14 cellular contexts compared by ENCODE assay signal in genomic region chr12:96502949-96503532, GRCh38. TPM values are rescaled to one million over a fixed set of nuclear protein-coding genes. Genes with fewer than 3 reads are reported as not detected.
DNase-seq lines count a peak whose midpoint lies in the region; ATAC-seq and TF ChIP-seq lines count a peak whose summit lies in the region.
"Had no signal": no experiment of that assay in that cellular context is flagged by ENCODE, and none has a peak within 500 bp of the region (broad histone marks: within the 10 kb centered on the region; RNA-seq: fewer than 3 reads in every experiment).

No MANE protein-coding gene starts in this region.

- peaks cover 34% of the 10 kb centered on the region for H3K4me1 Mint-ChIP-seq in activated naive CD8-positive, alpha-beta T cell treated with anti-CD3 and anti-CD28 coated beads for 36 hours

- H3K79me2 ChIP-seq in SK-N-SH (ENCODE audit: insufficient read depth), result no peaks in the 10 kb centered on the region

- H3K27me3 Mint-ChIP-seq in activated naive CD8-positive, alpha-beta T cell treated with anti-CD3 and anti-CD28 coated beads for 36 hours, result no peaks in the 10 kb centered on the region

- H3K9me3 ChIP-seq in SK-N-SH (no peaks in the 10 kb centered on the region), HEK293 (ENCODE audit: control insufficient read depth, insufficient read depth, low read depth, low read length) (no peaks in the 10 kb centered on the region), neutrophil (no peaks in the 10 kb centered on the region)
- H3K9me3 ChIP-seq: thoracic aorta had no signal

- POLR2A ChIA-PET in SK-N-SH (lab: Yijun Ruan, JAX), result no interaction called here
- POLR2A ChIA-PET in HEK293 (lab: Yijun Ruan, JAX), result no interaction called here
- POLR2A ChIA-PET in HEK293T (lab: Yijun Ruan, JAX), result no interaction called here

- peaks cover 16% of the 10 kb centered on the region for H3F3A ChIP-seq in SK-N-SH (replicated peaks; ENCODE audit: insufficient read depth)

- no peak for TF ChIP-seq RAD21 in SK-N-SH (IDR thresholded peaks at IDR 0.05; ENCODE audit: low read length)

- no peak for TF ChIP-seq EP300 in SK-N-SH (IDR thresholded peaks at IDR 0.05; ENCODE audit: borderline replicate concordance in 1 of 2, low read depth in 1 of 2, low read length in 1 of 2)

- CTCF ChIA-PET in SK-N-SH (lab: Yijun Ruan, JAX), result no interaction called here
- CTCF ChIA-PET in HEK293 (lab: Yijun Ruan, JAX), result interaction anchor here (0.6 to 1.4 kb wide), 5 partner anchors 10 to 40 kb away, joined by 3 to 5 read pairs (median 5); partner anchors contain the start of gene CFAP54
- CTCF ChIA-PET in HEK293T (lab: Yijun Ruan, JAX), result interaction anchor here (0.9 kb wide), 1 partner anchor 496 kb away, joined by 3 read pairs; no protein-coding TSS in a partner anchor

- no peak for DNase-seq in SK-N-SH
- no peak for DNase-seq in activated naive CD8-positive, alpha-beta T cell treated with anti-CD3 and anti-CD28 coated beads for 36 hours
- DNase-seq in caudate nucleus (lab: John Stamatoyannopoulos, UW), result no peak
- DNase-seq in NCI-H128 (lab: John Stamatoyannopoulos, UW; ENCODE audit: unreplicated experiment), result no peak
- DNase-seq in HEK293T (ENCODE audit: extremely low spot score), result no peak
- DNase-seq: activated CD4-positive, CD25-positive, alpha-beta regulatory T cell treated with anti-CD3 and anti-CD28 coated beads, Interleukin-2, amount 50 U/mL, for 72 hours; cerebellar nuclear complex; Karpas-422 had no signal

- no peaks in the 10 kb centered on the region for H3K9me3 Mint-ChIP-seq in activated naive CD8-positive, alpha-beta T cell treated with anti-CD3 and anti-CD28 coated beads for 36 hours

- peak overlapping the region; percentile 14; the same call in 1 of the 2 replicates for H2AFZ ChIP-seq in SK-N-SH (ENCODE audit: low read depth)

- no peak overlapping the region for H3K9ac ChIP-seq in SK-N-SH

- no peaks in the 10 kb centered on the region for H3K36me3 Mint-ChIP-seq in activated naive CD8-positive, alpha-beta T cell treated with anti-CD3 and anti-CD28 coated beads for 36 hours

- H3K4me1 ChIP-seq in SK-N-SH (ENCODE audit: control insufficient read depth in 1 of 2, insufficient read depth in 2 of 2, low read depth in 1 of 2, low read length in 1 of 2) (peaks cover 6 to 9% of the 10 kb centered on the region in 2 experiments; a peak in 2 of 4 replicates), HEK293 (ENCODE audit: control insufficient read depth, insufficient read depth, low read length) (no peaks in the 10 kb centered on the region), neutrophil (ENCODE audit: control insufficient read depth in 1 of 2, insufficient read depth in 1 of 2, low read depth in 1 of 2, low read length in 1 of 2) (peaks cover 33 to 50% of the 10 kb centered on the region in 2 experiments)

- H4K20me1 ChIP-seq in SK-N-SH (ENCODE audit: insufficient read depth), result no peaks in the 10 kb centered on the region

- H3K27ac Mint-ChIP-seq in activated naive CD8-positive, alpha-beta T cell treated with anti-CD3 and anti-CD28 coated beads for 36 hours, result peak overlapping the region; percentile 86

- H3K36me3 ChIP-seq in SK-N-SH (replicated peaks in 1 of 2; ENCODE audit: control insufficient read depth in 1 of 2, insufficient read depth in 2 of 2, low read length in 1 of 2), result no peaks in the 10 kb centered on the region
- no peaks in the 10 kb centered on the region; a peak in 1 of 3 replicates for H3K36me3 ChIP-seq in HEK293 (ENCODE audit: control insufficient read depth in 2 of 2, insufficient read depth in 1 of 2, low read length in 2 of 2)
- no peaks in the 10 kb centered on the region for H3K36me3 ChIP-seq in neutrophil
- H3K36me3 ChIP-seq: thoracic aorta had no signal

- H3K27ac ChIP-seq in SK-N-SH (ENCODE audit: low read depth in 2 of 2, low read length in 1 of 2) (no peak overlapping the region), HEK293 (ENCODE audit: extremely low read depth, low read depth, low read length) (no peak overlapping the region), neutrophil (peak overlapping the region; percentile 97), caudate nucleus (ENCODE audit: low read depth, low read length) (no peak overlapping the region)
- H3K27ac ChIP-seq: 22Rv1 had no signal

- no peak for ATAC-seq in SK-N-SH treated with all-trans-retinoic acid at 6 μM for 48 hours

- H3K9me2 ChIP-seq in SK-N-SH, result no peaks in the 10 kb centered on the region

- 92% methylated on average over 6 of the region's 6 CpGs for WGBS in SK-N-SH (ENCODE audit: low lambda C conversion rate)

- H3K4me3 Mint-ChIP-seq in activated naive CD8-positive, alpha-beta T cell treated with anti-CD3 and anti-CD28 coated beads for 36 hours, result peak overlapping the region; percentile 4

- no peak overlapping the region for H3K4me2 ChIP-seq in SK-N-SH
- H3K4me2 ChIP-seq: smooth muscle cell had no signal

- TF ChIP-seq CTCF in SK-N-SH (IDR thresholded peaks at IDR 0.05) (no peak), HEK293 (tag by site-specific recombination; IDR thresholded peaks at IDR 0.05) (no peak), neutrophil (IDR thresholded peaks at IDR 0.05) (no peak)

- H3K27me3 ChIP-seq in SK-N-SH (ENCODE audit: insufficient read depth) (no peaks in the 10 kb centered on the region), neutrophil (no peaks in the 10 kb centered on the region)

- H3K4me3 ChIP-seq in SK-N-SH (ENCODE audit: low read depth in 2 of 2, low read length in 1 of 2) (no peak overlapping the region), HEK293 (ENCODE audit: low read depth, low read length) (no peak overlapping the region), neutrophil (ENCODE audit: low read depth in 1 of 2, low read length in 1 of 2) (peak overlapping the region in 1 of 2 experiments; percentile 48)
- H3K4me3 ChIP-seq: smooth muscle cell, thoracic aorta had no signal

TF ChIP-seq in SK-N-SH, 30 proteins besides CTCF, POLR2A, EP300 and RAD21 (continues in another document):
- TF ChIP-seq GABPA (IDR thresholded peaks at IDR 0.05; ENCODE audit: low read depth) (no peak), TAF1 (IDR thresholded peaks at IDR 0.05; ENCODE audit: borderline replicate concordance, low read depth, low read length) (no peak), GATA2 (CRISPR knock-in tag; IDR thresholded peaks at IDR 0.05) (no peak)

TF ChIP-seq in SK-N-SH treated with all-trans-retinoic acid at 6 μM for 48 hours, 23 proteins besides CTCF, POLR2A, EP300 and RAD21 (continues in another document):
- TF ChIP-seq PATZ1 (CRISPR knock-in tag; IDR thresholded peaks at IDR 0.05; ENCODE audit: borderline replicate concordance) (no peak), BACH2 (CRISPR knock-in tag; IDR thresholded peaks at IDR 0.05; ENCODE audit: borderline replicate concordance) (no peak)

TF ChIP-seq in HEK293, 187 proteins besides CTCF, POLR2A, EP300 and RAD21 (continues in another document):
- no peak for TF ChIP-seq GLIS1 (tag by site-specific recombination; IDR thresholded peaks at IDR 0.05)
- TF ChIP-seq ZFP37 (tag by site-specific recombination; IDR thresholded peaks at IDR 0.05), result no peak
- TF ChIP-seq ZNF514 (tag by site-specific recombination; IDR thresholded peaks at IDR 0.05), result no peak
- peak; percentile 100 for TF ChIP-seq PRDM1 (tag by site-specific recombination; IDR thresholded peaks at IDR 0.05)
- TF ChIP-seq ELK4 (IDR thresholded peaks at IDR 0.05; ENCODE audit: borderline replicate concordance, low read depth, low read length), result no peak
- no peak for TF ChIP-seq ZBTB7A (tag by site-specific recombination; IDR thresholded peaks at IDR 0.05; ENCODE audit: low read depth)
- peak; percentile 96 for TF ChIP-seq ZNF366 (tag by site-specific recombination; conservative IDR thresholded peaks at IDR 0.05)

TF ChIP-seq in HEK293T, 16 proteins besides CTCF, POLR2A, EP300 and RAD21:
- TF ChIP-seq SUZ12 (IDR thresholded peaks at IDR 0.05), result no peak
- no peak for TF ChIP-seq LEF1 (IDR thresholded peaks at IDR 0.05; ENCODE audit: borderline replicate concordance)
- TF ChIP-seq FOXM1 (IDR thresholded peaks at IDR 0.05; ENCODE audit: borderline replicate concordance), result no peak
- TF ChIP-seq ZNF384 (IDR thresholded peaks at IDR 0.05), result no peak
- no peak for TF ChIP-seq TARDBP (IDR thresholded peaks at IDR 0.05)
- TF ChIP-seq ARNT (IDR thresholded peaks at IDR 0.05), result no peak
- TF ChIP-seq ELF4 (IDR thresholded peaks at IDR 0.05), result no peak
- no peak for TF ChIP-seq PKNOX1 (IDR thresholded peaks at IDR 0.05)
- no peak for TF ChIP-seq SP1 (IDR thresholded peaks at IDR 0.05)
- TF ChIP-seq L3MBTL2 (conservative IDR thresholded peaks at IDR 0.05), result no peak
- TF ChIP-seq NFRKB (IDR thresholded peaks at IDR 0.05), result no peak
- TF ChIP-seq CTBP1 (IDR thresholded peaks at IDR 0.05; ENCODE audit: borderline replicate concordance), result no peak
- TF ChIP-seq FOXK2 (IDR thresholded peaks at IDR 0.05), result no peak

RNA-seq across cellular contexts. Expression of gene CFAP54, which starts 13.7 kb away (rescaled TPM):
- 0.87 and 1.1 TPM in 2 replicates for polyA plus RNA-seq in SK-N-SH (2012; rRNA removed)
- 1.1 and 1.5 TPM in 2 replicates for polyA plus RNA-seq in SK-N-SH (2012; cell fraction: cytosol; rRNA removed)
- 1.9 and 3.1 TPM in 2 replicates for polyA plus RNA-seq in SK-N-SH (2012; cell fraction: nucleus; rRNA removed)
- under 1 TPM; 0.26 to 0.52 TPM for total RNA-seq in activated naive CD8-positive, alpha-beta T cell treated with anti-CD3 and anti-CD28 coated beads for 36 hours
